Comparison of ENCODE assay signal across 25 cellular contexts in genomic region chr18:59724116-59724515, GRCh38. TPM values are rescaled to one million over a fixed set of nuclear protein-coding genes. Genes with fewer than 3 reads are reported as not detected.
"Had no signal": no experiment of that assay in that cellular context is flagged by ENCODE, and none has a peak within 500 bp of the region (broad histone marks: within the 10 kb centered on the region; RNA-seq: fewer than 3 reads in every experiment).

No MANE protein-coding gene starts in this region.

- H3K4me1 Mint-ChIP-seq: naive thymus-derived CD4-positive, alpha-beta T cell; stimulated activated naive B cell treated with anti-CD40 and anti-IgM and Interleukin-4, amounts not matched to agents 10 μg/mL and 1 μg/mL and 100 μg/mL, for 72 hours; T-helper 17 cell had no signal

- H3K4me1 ChIP-seq: heart left ventricle, pancreas, prostate gland, stomach, suprapubic skin had no signal

- ATAC-seq: activated CD8-positive, alpha-beta T cell treated with anti-CD3 and anti-CD28 coated beads for 36 hours; activated naive CD4-positive, alpha-beta T cell treated with anti-CD3 and anti-CD28 coated beads, Interleukin-2, amount 50 U/mL, for 72 hours; foreskin keratinocyte; heart left ventricle; left ventricle myocardium superior; naive thymus-derived CD4-positive, alpha-beta T cell; pancreas; sciatic nerve; stimulated activated naive B cell treated with anti-CD40 and anti-IgM and Interleukin-4, amounts not matched to agents 10 μg/mL and 1 μg/mL and 100 μg/mL, for 72 hours; T-helper 17 cell had no signal

- H3K36me3 ChIP-seq: heart left ventricle, pancreas, prostate gland, stomach, suprapubic skin, tibial artery had no signal

- H3K27ac ChIP-seq: foreskin keratinocyte, heart left ventricle, pancreas, prostate gland, stomach, suprapubic skin, tibial artery had no signal

- H3K9me3 ChIP-seq: pancreas, prostate gland, stomach, suprapubic skin, tibial artery had no signal

- DNase-seq: activated CD4-positive, alpha-beta T cell treated with anti-CD3 and anti-CD28 coated beads, Interleukin-2, amount 50 U/mL, for 1 hour; activated CD8-positive, alpha-beta T cell treated with anti-CD3 and anti-CD28 coated beads for 36 hours; activated T-cell treated with anti-CD3 and anti-CD28 coated beads, Interleukin-2, amount 50 U/mL, for 48 hours; dermis blood vessel endothelial cell; effector CD8-positive, alpha-beta T cell; erythroblast; foreskin keratinocyte; heart left ventricle; left ventricle myocardium superior; naive thymus-derived CD4-positive, alpha-beta T cell; pancreas; retina; stimulated activated CD4-positive, alpha-beta T cell treated with anti-CD3 and anti-CD28 coated beads, Interleukin-1b, Interleukin-23, amount 100 ng/mL, for 48 hours; stimulated activated naive B cell treated with anti-CD40 and anti-IgM and Interleukin-4, amounts not matched to agents 10 μg/mL and 1 μg/mL and 100 μg/mL, for 72 hours; stomach; SW 1271; T-helper 17 cell; T1000; tibial artery had no signal

- H3K4me3 Mint-ChIP-seq: activated CD8-positive, alpha-beta T cell treated with anti-CD3 and anti-CD28 coated beads for 36 hours; naive thymus-derived CD4-positive, alpha-beta T cell; stimulated activated naive B cell treated with anti-CD40 and anti-IgM and Interleukin-4, amounts not matched to agents 10 μg/mL and 1 μg/mL and 100 μg/mL, for 72 hours; T-helper 17 cell had no signal

- H3K36me3 Mint-ChIP-seq: activated naive CD4-positive, alpha-beta T cell treated with anti-CD3 and anti-CD28 coated beads, Interleukin-2, amount 50 U/mL, for 72 hours; naive thymus-derived CD4-positive, alpha-beta T cell; stimulated activated naive B cell treated with anti-CD40 and anti-IgM and Interleukin-4, amounts not matched to agents 10 μg/mL and 1 μg/mL and 100 μg/mL, for 72 hours had no signal

- H3K4me2 ChIP-seq: smooth muscle cell had no signal

- H3K27ac Mint-ChIP-seq: activated CD8-positive, alpha-beta T cell treated with anti-CD3 and anti-CD28 coated beads for 36 hours; activated naive CD4-positive, alpha-beta T cell treated with anti-CD3 and anti-CD28 coated beads, Interleukin-2, amount 50 U/mL, for 72 hours; activated T-helper 2 cell treated with anti-CD3 and anti-CD28 coated beads, Interferon-gamma antibody, Interleukin-2, Interleukin-4, amounts not matched to agents 10 μg/mL and 5 μg/mL and 100 μg/mL, durations not matched to agents 14 hours and 24 hours and 36 hours; naive thymus-derived CD4-positive, alpha-beta T cell; stimulated activated naive B cell treated with anti-CD40 and anti-IgM and Interleukin-4, amounts not matched to agents 10 μg/mL and 1 μg/mL and 100 μg/mL, for 72 hours; T-helper 17 cell had no signal

- H3K4me3 ChIP-seq: heart left ventricle, pancreas, prostate gland, smooth muscle cell, stomach, suprapubic skin, tibial artery had no signal

- H3K27me3 ChIP-seq: foreskin keratinocyte, stomach, suprapubic skin, tibial artery had no signal

- H3K9me3 Mint-ChIP-seq: activated CD8-positive, alpha-beta T cell treated with anti-CD3 and anti-CD28 coated beads for 36 hours; activated naive CD4-positive, alpha-beta T cell treated with anti-CD3 and anti-CD28 coated beads, Interleukin-2, amount 50 U/mL, for 72 hours; activated T-helper 2 cell treated with anti-CD3 and anti-CD28 coated beads, Interferon-gamma antibody, Interleukin-2, Interleukin-4, amounts not matched to agents 10 μg/mL and 5 μg/mL and 100 μg/mL, durations not matched to agents 14 hours and 24 hours and 36 hours; stimulated activated naive B cell treated with anti-CD40 and anti-IgM and Interleukin-4, amounts not matched to agents 10 μg/mL and 1 μg/mL and 100 μg/mL, for 72 hours had no signal

RNA-seq across cellular contexts. Expression of gene CCBE1, which starts 26.9 kb away (rescaled TPM):
- total RNA-seq: activated CD8-positive, alpha-beta T cell treated with anti-CD3 and anti-CD28 coated beads for 36 hours; activated T-helper 2 cell treated with anti-CD3 and anti-CD28 coated beads, Interferon-gamma antibody, Interleukin-2, Interleukin-4, amounts not matched to agents 10 μg/mL and 5 μg/mL and 100 μg/mL, durations not matched to agents 14 hours and 24 hours and 36 hours; naive thymus-derived CD4-positive, alpha-beta T cell; T-helper 17 cell had no signal
- polyA plus RNA-seq: naive thymus-derived CD4-positive, alpha-beta T cell; smooth muscle cell had no signal
